In the genomic region with DNA sequence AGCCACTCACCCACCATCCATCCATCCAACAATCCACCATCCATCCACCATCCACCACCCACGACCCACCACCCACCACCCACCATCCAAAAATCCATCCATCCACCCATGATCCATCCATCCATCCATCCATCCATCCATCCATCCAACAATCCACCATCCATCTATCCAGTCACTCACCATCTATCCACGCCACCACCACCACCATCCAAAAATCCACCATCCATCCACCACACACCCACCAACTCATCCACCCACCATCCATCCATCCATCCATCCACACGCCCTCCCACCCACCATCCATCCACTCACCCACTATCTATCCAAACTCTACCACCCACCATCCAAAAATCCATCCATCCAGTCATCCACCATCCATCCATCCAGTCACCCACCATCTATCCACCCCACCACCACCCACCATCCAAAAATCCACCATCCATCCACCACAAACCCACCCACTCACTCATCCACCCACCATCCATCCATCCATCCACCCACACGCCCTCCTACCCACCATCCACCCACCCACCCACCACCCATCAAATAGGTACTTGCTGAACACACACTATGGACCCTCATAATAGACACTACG, we compare ENCODE assay signal across 1 cellular context.
TF ChIP-seq lines count a peak whose summit lies in the region.

No MANE protein-coding gene starts in this region.

TF ChIP-seq in H1, 55 proteins besides CTCF, POLR2A, EP300 and RAD21:
- TF ChIP-seq SP2 (IDR thresholded peaks at IDR 0.05; ENCODE audit: low read length) = no peak
TF ChIP-seq in H1: peak in this region for 0.
